In the genomic region with DNA sequence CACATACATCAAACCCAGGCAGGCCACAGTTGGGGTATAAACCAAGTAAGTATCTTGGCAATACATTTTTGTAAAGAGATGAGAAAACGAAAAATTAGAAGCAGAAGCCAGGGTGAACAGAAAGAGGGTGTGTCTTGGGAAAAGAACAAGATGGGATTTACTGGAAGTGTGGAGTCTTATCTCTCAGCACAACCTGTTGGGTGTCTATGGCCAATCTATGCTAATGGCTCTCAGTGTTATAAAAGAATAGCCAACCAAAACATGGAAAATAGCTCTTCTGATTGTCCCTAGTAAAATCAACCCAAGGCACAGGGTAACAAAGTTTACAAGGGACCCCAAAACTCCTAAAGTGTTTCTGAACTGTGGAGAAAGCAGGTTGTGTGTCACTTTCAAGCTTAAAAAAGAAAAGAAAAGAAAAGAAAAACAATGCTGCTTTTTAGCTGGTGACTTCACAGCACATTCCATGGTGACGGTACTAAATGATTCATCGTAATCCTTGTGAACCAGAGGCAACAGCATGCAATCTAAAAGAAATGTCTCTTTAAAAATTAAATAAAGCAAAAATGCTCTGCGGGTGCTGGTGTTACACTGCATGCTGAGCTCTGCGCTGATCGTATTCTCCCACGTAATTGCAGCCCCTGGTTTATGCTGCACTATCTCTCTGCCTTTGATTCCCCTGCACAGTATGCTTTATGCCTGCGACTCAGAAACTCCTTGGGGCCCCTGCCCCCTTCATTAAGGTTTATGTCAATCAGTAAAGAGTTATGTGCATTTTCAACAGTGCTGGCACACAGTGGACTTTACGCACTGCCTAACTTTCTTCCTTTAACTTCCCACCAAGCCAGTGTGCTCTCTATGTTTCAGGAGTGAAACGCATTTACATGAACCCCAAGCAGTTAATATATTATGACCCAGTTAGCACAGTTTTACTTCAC, we compare ENCODE assay signal across 13 cellular contexts.
DNase-seq lines count a peak whose midpoint lies in the region; ATAC-seq and TF ChIP-seq lines count a peak whose summit lies in the region.
"Had no signal": no experiment of that assay in that cellular context is flagged by ENCODE, and none has a peak within 500 bp of the region (broad histone marks: within the 10 kb centered on the region; RNA-seq: fewer than 3 reads in every experiment).

No MANE protein-coding gene starts in this region.

- H3K36me3 ChIP-seq in kidney epithelial cell (ENCODE audit: control insufficient read depth, insufficient read depth, low read length) (no peaks in the 10 kb centered on the region), aorta (ENCODE audit: control insufficient read depth in 1 of 2, insufficient read depth in 2 of 2, low read length in 1 of 2) (no peaks in the 10 kb centered on the region)
- no peaks in the 10 kb centered on the region for H3K36me3 ChIP-seq in CD8-positive, alpha-beta T cell (ENCODE audit: insufficient read depth, low read length)
- H3K36me3 ChIP-seq: upper lobe of left lung had no signal

- POLR2A ChIA-PET in CD8-positive, alpha-beta T cell (lab: Charles Lee) = no interaction called here

- intact Hi-C loops in left ventricle myocardium superior (cut with micrococcal nuclease) = no loop called here
- intact Hi-C loops in cardiac septum (cut with DNase I) = no loop called here
- intact Hi-C loops in aorta (cut with DNase I) = no loop called here
- intact Hi-C loops in CD8-positive, alpha-beta T cell (cut with DNase I, micrococcal nuclease) = no loop called here

- no peak overlapping the region for H3K4me3 ChIP-seq in kidney epithelial cell (ENCODE audit: low read depth, low read length)
- no peak overlapping the region for H3K4me3 ChIP-seq in aorta (ENCODE audit: low read length in 2 of 2)
- no peak overlapping the region for H3K4me3 ChIP-seq in CD8-positive, alpha-beta T cell (ENCODE audit: low read depth, low read length)
- H3K4me3 ChIP-seq: upper lobe of left lung had no signal

- H3K4me1 Mint-ChIP-seq in CD8-positive, alpha-beta T cell (ENCODE audit: low read depth) = no peaks in the 10 kb centered on the region
- H3K4me1 Mint-ChIP-seq: activated naive CD4-positive, alpha-beta T cell treated with anti-CD3 and anti-CD28 coated beads, Interleukin-2, amount 10 ng/mL, durations not matched to agents 7 days and 5 days had no signal

- CTCF ChIA-PET in CD8-positive, alpha-beta T cell (lab: Charles Lee) = no interaction called here

- WGBS in aorta, 2 donors = 9% methylated on average over 10 of the region's 10 CpGs

- H3K27ac Mint-ChIP-seq in CD8-positive, alpha-beta T cell = no peak overlapping the region
- H3K27ac Mint-ChIP-seq: activated naive CD4-positive, alpha-beta T cell treated with anti-CD3 and anti-CD28 coated beads, Interleukin-2, amount 10 ng/mL, durations not matched to agents 7 days and 5 days had no signal

- peaks cover 2% of the 10 kb centered on the region for H3K9me3 Mint-ChIP-seq in CD8-positive, alpha-beta T cell

- ATAC-seq in left ventricle myocardium superior (peak; percentile 51), aorta (ENCODE audit: low FRiP score) (peak; percentile 54), GM19467 (IDR thresholded peaks at IDR 0.05; ENCODE audit: unreplicated experiment) (no peak)
- no peak for ATAC-seq in CD8-positive, alpha-beta T cell

- H3K9me3 ChIP-seq in aorta (ENCODE audit: control insufficient read depth, low read length) = no peaks in the 10 kb centered on the region
- H3K9me3 ChIP-seq in CD8-positive, alpha-beta T cell (ENCODE audit: low read length) = no peaks in the 10 kb centered on the region
- H3K9me3 ChIP-seq: upper lobe of left lung had no signal

- H3K4me1 ChIP-seq in aorta (ENCODE audit: control insufficient read depth in 1 of 2, insufficient read depth in 2 of 2, low read length in 2 of 2) = no peaks in the 10 kb centered on the region
- H3K4me1 ChIP-seq in CD8-positive, alpha-beta T cell (ENCODE audit: insufficient read depth, low read length) = no peaks in the 10 kb centered on the region
- H3K4me1 ChIP-seq: upper lobe of left lung had no signal

- H3K27ac ChIP-seq in aorta (ENCODE audit: low read depth in 1 of 2, low read length in 2 of 2) = no peak overlapping the region
- H3K27ac ChIP-seq in CD8-positive, alpha-beta T cell (ENCODE audit: low read depth, low read length) = no peak overlapping the region
- H3K27ac ChIP-seq: upper lobe of left lung had no signal

- H3K27me3 Mint-ChIP-seq in CD8-positive, alpha-beta T cell (ENCODE audit: low read depth) = peaks cover 2% of the 10 kb centered on the region
- H3K27me3 Mint-ChIP-seq: activated naive CD4-positive, alpha-beta T cell treated with anti-CD3 and anti-CD28 coated beads, Interleukin-2, amount 10 ng/mL, durations not matched to agents 7 days and 5 days had no signal

- DNase-seq in left ventricle myocardium superior (no peak), cardiac septum (ENCODE audit: low spot score) (no peak), astrocyte of the hippocampus (ENCODE audit: low read depth, low spot score) (peak; percentile 90), kidney epithelial cell (ENCODE audit: low read depth) (peak; percentile 65), aorta (no peak), CD1c-positive myeloid dendritic cell (ENCODE audit: extremely low spot score) (no peak)
- DNase-seq in CD8-positive, alpha-beta T cell = no peak
- DNase-seq: 8988T; activated naive CD4-positive, alpha-beta T cell treated with anti-CD3 and anti-CD28 coated beads, Interleukin-2, amount 10 ng/mL, durations not matched to agents 7 days and 5 days; MM.1S; stimulated activated CD4-positive, alpha-beta T cell treated with anti-CD3 and anti-CD28 coated beads, Interleukin-4, amount 100 ng/mL, for 1 hour had no signal

- H3K36me3 Mint-ChIP-seq in CD8-positive, alpha-beta T cell = no peaks in the 10 kb centered on the region
- H3K36me3 Mint-ChIP-seq: activated naive CD4-positive, alpha-beta T cell treated with anti-CD3 and anti-CD28 coated beads, Interleukin-2, amount 10 ng/mL, durations not matched to agents 7 days and 5 days had no signal

- H3K27me3 ChIP-seq in kidney epithelial cell (ENCODE audit: control insufficient read depth, insufficient read depth, low read length) (no peaks in the 10 kb centered on the region), aorta (ENCODE audit: control insufficient read depth in 1 of 2, insufficient read depth in 2 of 2, low read length in 1 of 2) (no peaks in the 10 kb centered on the region)
- H3K27me3 ChIP-seq in CD8-positive, alpha-beta T cell (ENCODE audit: insufficient read depth, low read length) = no peaks in the 10 kb centered on the region
- H3K27me3 ChIP-seq: upper lobe of left lung had no signal

- TF ChIP-seq CTCF in kidney epithelial cell (IDR thresholded peaks at IDR 0.05; ENCODE audit: insufficient read depth, low read length, poor library complexity, severe bottlenecking) = no peak
- TF ChIP-seq CTCF in CD8-positive, alpha-beta T cell (IDR thresholded peaks at IDR 0.05) = no peak

- no peak overlapping the region for H3K4me3 Mint-ChIP-seq in CD8-positive, alpha-beta T cell
- H3K4me3 Mint-ChIP-seq: activated naive CD4-positive, alpha-beta T cell treated with anti-CD3 and anti-CD28 coated beads, Interleukin-2, amount 10 ng/mL, durations not matched to agents 7 days and 5 days had no signal

Comparison
In these comparisons a context has a peak if more than half of its experiments do, and no peak if none do; other contexts are left out.
1. ATAC-seq: peak in left ventricle myocardium superior (single experiment) and aorta (single experiment); none in CD8-positive, alpha-beta T cell (single experiment) and GM19467 (single experiment).
2. DNase-seq: peak in astrocyte of the hippocampus (single experiment) and kidney epithelial cell (single experiment); none in left ventricle myocardium superior (single experiment), cardiac septum (single experiment), aorta (0 of 2), CD8-positive, alpha-beta T cell (0 of 7) and CD1c-positive myeloid dendritic cell (single experiment).